In the genomic region with DNA sequence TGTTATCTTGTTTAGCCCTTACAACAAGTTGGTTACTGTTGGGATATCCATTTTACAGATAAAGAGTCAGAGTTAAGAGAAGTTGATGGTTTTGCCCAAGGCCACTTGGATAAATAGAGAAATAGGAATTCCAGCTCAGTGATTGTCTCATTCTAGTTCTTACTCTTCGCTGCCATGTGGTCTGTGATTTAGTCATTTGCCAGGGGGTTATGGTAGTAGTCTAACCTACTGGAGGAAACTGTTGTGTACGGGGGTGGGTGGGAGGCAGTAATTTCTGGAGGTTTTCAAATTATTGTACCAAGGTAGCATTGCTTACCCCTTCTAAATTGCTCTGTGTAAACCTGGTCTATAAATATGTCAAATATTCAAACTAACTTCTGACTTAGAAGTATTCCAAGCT, we compare ENCODE assay signal across 22 cellular contexts.
DNase-seq lines count a peak whose midpoint lies in the region; ATAC-seq and TF ChIP-seq lines count a peak whose summit lies in the region.
"Had no signal": no experiment of that assay in that cellular context is flagged by ENCODE, and none has a peak within 500 bp of the region (broad histone marks: within the 10 kb centered on the region; RNA-seq: fewer than 3 reads in every experiment).

No MANE protein-coding gene starts in this region.

- H3K4me3 ChIP-seq in trophoblast cell (ENCODE audit: low read depth, low read length), result no peak overlapping the region
- H3K4me3 ChIP-seq: lung had no signal

- H2BK5ac ChIP-seq in trophoblast cell (ENCODE audit: low read depth, low read length, poor library complexity), result no peak overlapping the region

- no CpG with 5 or more reads among the region's 2 CpGs for WGBS in trophoblast cell (ENCODE audit: extremely low coverage, insufficient coverage, insufficient read length)

- no peak overlapping the region for H3K4me2 ChIP-seq in trophoblast cell (ENCODE audit: low read length)

- no peak overlapping the region for H3K27ac ChIP-seq in trophoblast cell (ENCODE audit: low read depth, low read length)
- H3K27ac ChIP-seq: neutrophil had no signal

- H3K4me3 Mint-ChIP-seq in Calu3 (ENCODE audit: low read depth, unreplicated experiment), result no peak overlapping the region
- H3K4me3 Mint-ChIP-seq: activated CD4-positive, alpha-beta T cell treated with anti-CD3 and anti-CD28 coated beads for 36 hours; activated naive CD4-positive, alpha-beta T cell treated with anti-CD3 and anti-CD28 coated beads, Interleukin-2, amount 50 U/mL, for 24 hours; CD4-positive, CD25-positive, alpha-beta regulatory T cell; H9; stimulated activated naive CD8-positive, alpha-beta T cell treated with anti-CD3 and anti-CD28 coated beads, Interleukin-15, Interleukin-2, amounts not matched to agents 100 ng/mL and 50 ng/mL, for 24 hours; type B pancreatic cell had no signal

- H2AK5ac ChIP-seq in trophoblast cell (ENCODE audit: low read length), result no peak overlapping the region

- CTCF ChIA-PET in Calu3 (lab: Charles Lee), result no interaction called here

- no peaks in the 10 kb centered on the region for H3K4me1 ChIP-seq in trophoblast cell (ENCODE audit: control insufficient read depth in 1 of 2, insufficient read depth in 2 of 2, low read length in 2 of 2)

- ATAC-seq in GM19351 (IDR thresholded peaks at IDR 0.05; ENCODE audit: unreplicated experiment) (peak; percentile 65), HG02610 (IDR thresholded peaks at IDR 0.05; ENCODE audit: unreplicated experiment) (peak; percentile 95), HG03342 (IDR thresholded peaks at IDR 0.05; ENCODE audit: unreplicated experiment) (peak; percentile 57), GM19035 (IDR thresholded peaks at IDR 0.05; ENCODE audit: unreplicated experiment) (no peak)
- ATAC-seq: activated CD4-positive, alpha-beta T cell treated with anti-CD3 and anti-CD28 coated beads for 36 hours had no signal

- H3K14ac ChIP-seq in trophoblast cell (ENCODE audit: low read length), result no peak overlapping the region

- no peak overlapping the region for H3K9ac ChIP-seq in trophoblast cell (ENCODE audit: low read length)

- no peak overlapping the region for H3K27ac Mint-ChIP-seq in Calu3 (ENCODE audit: unreplicated experiment)
- H3K27ac Mint-ChIP-seq: activated CD4-positive, alpha-beta T cell treated with anti-CD3 and anti-CD28 coated beads for 36 hours; activated naive CD4-positive, alpha-beta T cell treated with anti-CD3 and anti-CD28 coated beads, Interleukin-2, amount 50 U/mL, for 24 hours; CD4-positive, CD25-positive, alpha-beta regulatory T cell; H9; stimulated activated naive CD8-positive, alpha-beta T cell treated with anti-CD3 and anti-CD28 coated beads, Interleukin-15, Interleukin-2, amounts not matched to agents 100 ng/mL and 50 ng/mL, for 24 hours; type B pancreatic cell had no signal

- H3K79me2 ChIP-seq in trophoblast cell (ENCODE audit: control insufficient read depth, insufficient read depth, low read length, poor library complexity), result no peaks in the 10 kb centered on the region

- H4K8ac ChIP-seq in trophoblast cell (ENCODE audit: low read depth, low read length), result no peak overlapping the region

- no peaks in the 10 kb centered on the region for H3K9me3 Mint-ChIP-seq in Calu3 (ENCODE audit: low read depth, unreplicated experiment)
- H3K9me3 Mint-ChIP-seq: activated naive CD4-positive, alpha-beta T cell treated with anti-CD3 and anti-CD28 coated beads, Interleukin-2, amount 50 U/mL, for 24 hours; CD4-positive, CD25-positive, alpha-beta regulatory T cell; H9; stimulated activated naive CD8-positive, alpha-beta T cell treated with anti-CD3 and anti-CD28 coated beads, Interleukin-15, Interleukin-2, amounts not matched to agents 100 ng/mL and 50 ng/mL, for 24 hours; type B pancreatic cell had no signal

- TF ChIP-seq CTCF in Calu3 (IDR thresholded peaks at IDR 0.05; ENCODE audit: unreplicated experiment), result no peak

- no peak overlapping the region for H4K12ac ChIP-seq in trophoblast cell (ENCODE audit: low read depth, low read length)

- H3K36me3 Mint-ChIP-seq in Calu3 (ENCODE audit: insufficient read depth, unreplicated experiment), result no peaks in the 10 kb centered on the region
- H3K36me3 Mint-ChIP-seq: activated naive CD4-positive, alpha-beta T cell treated with anti-CD3 and anti-CD28 coated beads, Interleukin-2, amount 50 U/mL, for 24 hours; CD4-positive, CD25-positive, alpha-beta regulatory T cell; type B pancreatic cell had no signal

- no peak overlapping the region for H2AFZ ChIP-seq in trophoblast cell (ENCODE audit: insufficient read depth, low read length, poor library complexity)

- no peak overlapping the region for H2BK120ac ChIP-seq in trophoblast cell (ENCODE audit: insufficient read depth, low read length, poor library complexity)

- H3K18ac ChIP-seq in trophoblast cell (ENCODE audit: low read length), result no peak overlapping the region

- peak; percentile 2 to 22 for DNase-seq in trophoblast cell
- no peak for DNase-seq in glomerular visceral epithelial cell (ENCODE audit: extremely low spot score)
- no peak for DNase-seq in posterior vena cava (ENCODE audit: low spot score)
- DNase-seq in Calu3, result no peak
- DNase-seq: activated CD4-positive, alpha-beta T cell treated with anti-CD3 and anti-CD28 coated beads for 36 hours; CD4-positive, CD25-positive, alpha-beta regulatory T cell; foreskin melanocyte; H9; IMR-90; kidney; NCI-H1417; NCI-H69; stimulated activated CD4-positive, alpha-beta T cell treated with anti-CD3 and anti-CD28 coated beads, Interleukin-1b, Interleukin-23, amount 100 ng/mL, for 48 hours had no signal

- intact Hi-C loops in posterior vena cava (cut with DNase I) (no loop called here), Calu3 (cut with micrococcal nuclease; ENCODE audit: unreplicated experiment) (no loop called here)

- no peak overlapping the region for H2BK12ac ChIP-seq in trophoblast cell (ENCODE audit: low read length)

- H3K4ac ChIP-seq in trophoblast cell (ENCODE audit: low read depth, low read length), result no peak overlapping the region

- no peak overlapping the region for H4K91ac ChIP-seq in trophoblast cell (ENCODE audit: low read depth, low read length)

- no TSS peak for BruUV-seq in Calu3 (replicated peaks; lab: Mats Ljungman, UMichigan)

- H3K4me1 Mint-ChIP-seq in Calu3 (ENCODE audit: low read depth, unreplicated experiment), result no peaks in the 10 kb centered on the region
- H3K4me1 Mint-ChIP-seq: activated CD4-positive, alpha-beta T cell treated with anti-CD3 and anti-CD28 coated beads for 36 hours; activated naive CD4-positive, alpha-beta T cell treated with anti-CD3 and anti-CD28 coated beads, Interleukin-2, amount 50 U/mL, for 24 hours; CD4-positive, CD25-positive, alpha-beta regulatory T cell; H9 had no signal

- no peaks in the 10 kb centered on the region for H3K27me3 ChIP-seq in trophoblast cell (ENCODE audit: insufficient read depth, low read length)
- H3K27me3 ChIP-seq: neutrophil had no signal

- H3K9me3 ChIP-seq in trophoblast cell (ENCODE audit: insufficient read depth, low read depth, low read length), result no peaks in the 10 kb centered on the region
- H3K9me3 ChIP-seq: neutrophil had no signal

- no peak overlapping the region for H3K23ac ChIP-seq in trophoblast cell (ENCODE audit: low read length)

- H3K27me3 Mint-ChIP-seq in Calu3 (ENCODE audit: unreplicated experiment), result no peaks in the 10 kb centered on the region
- H3K27me3 Mint-ChIP-seq: activated CD4-positive, alpha-beta T cell treated with anti-CD3 and anti-CD28 coated beads for 36 hours; CD4-positive, CD25-positive, alpha-beta regulatory T cell; stimulated activated naive CD8-positive, alpha-beta T cell treated with anti-CD3 and anti-CD28 coated beads, Interleukin-15, Interleukin-2, amounts not matched to agents 100 ng/mL and 50 ng/mL, for 24 hours; type B pancreatic cell had no signal

- no peaks in the 10 kb centered on the region for H3K36me3 ChIP-seq in trophoblast cell (ENCODE audit: control insufficient read depth in 1 of 2, insufficient read depth in 2 of 2, low read length in 2 of 2)
- H3K36me3 ChIP-seq: neutrophil had no signal

- H3K79me1 ChIP-seq in trophoblast cell (ENCODE audit: low read length), result no peaks in the 10 kb centered on the region

Comparison
In these comparisons a context has a peak if more than half of its experiments do, and no peak if none do; other contexts are left out.
1. DNase-seq: peak in trophoblast cell (2 of 2); none in glomerular visceral epithelial cell (single experiment), posterior vena cava (single experiment) and Calu3 (single experiment).